ENCODE assay signal across 13 cellular contexts in genomic region chr14:90444077-90444696, GRCh38. TPM values are rescaled to one million over a fixed set of nuclear protein-coding genes. Genes with fewer than 3 reads are reported as not detected.
DNase-seq lines count a peak whose midpoint lies in the region; ATAC-seq and TF ChIP-seq lines count a peak whose summit lies in the region.
"Had no signal": no experiment of that assay in that cellular context is flagged by ENCODE, and none has a peak within 500 bp of the region (broad histone marks: within the 10 kb centered on the region; RNA-seq: fewer than 3 reads in every experiment).

No MANE protein-coding gene starts in this region.

- no peak overlapping the region for H2AFZ ChIP-seq in OCI-LY7 (ENCODE audit: low read length)

- H3K9me2 ChIP-seq in OCI-LY7 (ENCODE audit: insufficient read depth, low read length): no peaks in the 10 kb centered on the region

- H3K4me2 ChIP-seq in OCI-LY7 (ENCODE audit: low read length): no peak overlapping the region

- BruUV-seq in OCI-LY7 (replicated peaks; lab: Mats Ljungman, UMichigan): no TSS peak

- H3K27ac ChIP-seq in OCI-LY7 (ENCODE audit: low read depth, low read length, poor library complexity, severe bottlenecking): no peak overlapping the region
- H3K27ac ChIP-seq: neutrophil, SJSA1, tibial nerve had no signal

- no peaks in the 10 kb centered on the region for H3K4me1 ChIP-seq in OCI-LY7 (ENCODE audit: insufficient read depth, low read length, poor library complexity, severe bottlenecking)
- H3K4me1 ChIP-seq: SJSA1, tibial nerve had no signal

- H3K9me3 ChIP-seq in OCI-LY7 (ENCODE audit: low read length): no peaks in the 10 kb centered on the region
- H3K9me3 ChIP-seq: neutrophil had no signal

- no peaks in the 10 kb centered on the region for H4K20me1 ChIP-seq in OCI-LY7 (ENCODE audit: insufficient read depth, low read length)

- CTCF ChIA-PET in OCI-LY7 (lab: Charles Lee; ENCODE audit: unreplicated experiment): no interaction called here

- intact Hi-C loops in OCI-LY7 (cut with micrococcal nuclease; ENCODE audit: unreplicated experiment): no loop called here

- POLR2A ChIA-PET in OCI-LY7 (lab: Charles Lee): no interaction called here

- DNase-seq in HPDE6-E6E7 (ENCODE audit: extremely low spot score) (peak; percentile 92), NCI-H526 (lab: John Stamatoyannopoulos, UW) (peak; percentile 66 to 77), fibroblast of mammary gland (ENCODE audit: low read depth) (peak; percentile 40), pulmonary artery endothelial cell (ENCODE audit: low read depth, low spot score) (peak; percentile 11), OCI-LY7 (ENCODE audit: low spot score) (no peak), NAMALWA (ENCODE audit: low spot score) (no peak)
- DNase-seq: activated CD4-positive, alpha-beta T cell treated with anti-CD3 and anti-CD28 coated beads, Interleukin-2, amount 10 ng/mL, durations not matched to agents 24 days and 14 days; activated naive CD8-positive, alpha-beta T cell treated with anti-CD3 and anti-CD28 coated beads for 36 hours had no signal

- TF ChIP-seq CTCF in fibroblast of mammary gland (conservative IDR thresholded peaks at IDR 0.05; ENCODE audit: control insufficient read depth, insufficient read depth, low read depth, low read length) (no peak), OCI-LY7 (conservative IDR thresholded peaks at IDR 0.05; ENCODE audit: low read length) (no peak)

- ATAC-seq in HG02852 (IDR thresholded peaks at IDR 0.05; ENCODE audit: unreplicated experiment) (no peak), HG03097 (IDR thresholded peaks at IDR 0.05; ENCODE audit: low FRiP score, unreplicated experiment) (no peak)

- no peaks in the 10 kb centered on the region for H3K36me3 ChIP-seq in OCI-LY7 (ENCODE audit: insufficient read depth, low read length)
- H3K36me3 ChIP-seq: neutrophil, SJSA1, tibial nerve had no signal

- H3K4me3 ChIP-seq in fibroblast of mammary gland (ENCODE audit: control insufficient read depth, low read depth, low read length) (no peak overlapping the region), OCI-LY7 (ENCODE audit: low read depth, low read length, poor library complexity, severe bottlenecking) (no peak overlapping the region)
- H3K4me3 ChIP-seq: SJSA1, tibial nerve had no signal

- H3K79me2 ChIP-seq in OCI-LY7 (ENCODE audit: insufficient read depth, low read depth, low read length): no peaks in the 10 kb centered on the region

RNA-seq across cellular contexts. Expression of gene CALM1, which starts 47.4 kb away (rescaled TPM):
- total RNA-seq in pulmonary artery endothelial cell: 1,262 and 1,419 TPM in 2 replicates
- 311 and 323 TPM in 2 replicates for total RNA-seq in OCI-LY7 (2014; rRNA removed; shearing (Covaris generic))
- 282 and 288 TPM in 2 replicates for total RNA-seq in OCI-LY7 (2022)

Comparison
In these comparisons a context has a peak if more than half of its experiments do, and no peak if none do; other contexts are left out.
1. DNase-seq: peak in HPDE6-E6E7 (single experiment), NCI-H526 (2 of 2), fibroblast of mammary gland (single experiment) and pulmonary artery endothelial cell (single experiment); none in OCI-LY7 (single experiment) and NAMALWA (single experiment).